Comparison of ENCODE assay signal across 9 cellular contexts in the genomic region with DNA sequence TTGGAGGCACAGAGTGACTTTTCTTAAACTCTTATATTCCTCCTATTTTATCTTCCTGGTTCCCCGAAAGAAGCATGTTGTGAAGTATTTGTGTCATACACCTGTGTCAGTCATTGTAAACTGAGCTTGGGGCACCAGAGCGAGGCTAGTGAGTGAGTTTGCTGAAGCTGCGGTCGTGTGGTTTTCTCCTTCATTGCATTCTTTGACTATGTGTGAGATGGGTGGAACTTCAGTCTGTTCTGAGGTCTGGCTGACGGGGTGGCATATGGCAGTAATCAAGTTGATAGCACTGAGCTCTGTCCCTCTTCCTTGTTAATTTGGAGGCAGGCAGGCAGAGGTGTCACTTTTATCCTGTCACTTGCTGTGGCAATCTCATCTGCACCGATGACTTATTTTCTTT. TPM values are rescaled to one million over a fixed set of nuclear protein-coding genes. Genes with fewer than 3 reads are reported as not detected.
DNase-seq lines count a peak whose midpoint lies in the region; ATAC-seq and TF ChIP-seq lines count a peak whose summit lies in the region.
"Had no signal": no experiment of that assay in that cellular context is flagged by ENCODE, and none has a peak within 500 bp of the region (broad histone marks: within the 10 kb centered on the region; RNA-seq: fewer than 3 reads in every experiment).

No MANE protein-coding gene starts in this region.

- peaks cover 27 to 48% (median 32%) of the 10 kb centered on the region in 3 donors for H3K27me3 Mint-ChIP-seq in naive B cell

- H3K36me3 Mint-ChIP-seq in naive B cell, result peaks cover 0 to 6% of the 10 kb centered on the region in 2 donors

- H3K27me3 ChIP-seq in adrenal gland (no peaks in the 10 kb centered on the region), MG63 (no peaks in the 10 kb centered on the region)
- H3K27me3 ChIP-seq: vagina had no signal

- peak overlapping the region in 1 of 6 donors; percentile 22 for H3K27ac Mint-ChIP-seq in naive B cell

- H3K36me3 ChIP-seq in adrenal gland (replicated peaks in 1 of 2) (no peaks in the 10 kb centered on the region), MG63 (peaks cover 8% of the 10 kb centered on the region)
- H3K36me3 ChIP-seq: vagina had no signal

- peak overlapping the region in 5 of 8 donors; percentile 13 to 65 (median 50) for H3K4me3 Mint-ChIP-seq in naive B cell

- H3K9me3 Mint-ChIP-seq in naive B cell, result no peaks in the 10 kb centered on the region

- peaks cover 52 to 79% (median 68%) of the 10 kb centered on the region in 3 donors for H3K4me1 Mint-ChIP-seq in naive B cell

- H3K4me3 ChIP-seq in adrenal gland (no peak overlapping the region), MG63 (no peak overlapping the region)
- H3K4me3 ChIP-seq: vagina had no signal

- 89 to 93% (median 91%) methylated on average over 6 of the region's 6 CpGs for WGBS in adrenal gland, 4 donors

- peaks cover 12 to 60% of the 10 kb centered on the region in 2 donors for H3K4me1 ChIP-seq in adrenal gland (replicated peaks in 1 of 2)

- intact Hi-C loops in adrenal gland (cut with DNase I), result no loop called here

- no peak for TF ChIP-seq POLR2A in GM18505 (IDR thresholded peaks at IDR 0.05; ENCODE audit: borderline replicate concordance, extremely low read depth, insufficient read depth, insufficient read length)
- no peak for TF ChIP-seq POLR2A in adrenal gland (IDR thresholded peaks at IDR 0.05)

- no peak for TF ChIP-seq CTCF in adrenal gland (IDR thresholded peaks at IDR 0.05)

- no peaks in the 10 kb centered on the region for H3K9me3 ChIP-seq in adrenal gland (replicated peaks in 1 of 3)
- no peaks in the 10 kb centered on the region for H3K9me3 ChIP-seq in MG63
- H3K9me3 ChIP-seq: vagina had no signal

- DNase-seq in naive B cell, result peak; percentile 76
- no peak for DNase-seq in adrenal gland
- DNase-seq in MG63, result no peak
- no peak for DNase-seq in DMS53 treated with DMSO at 0.1 percent for 48 hours (lab: John Stamatoyannopoulos, UW; ENCODE audit: unreplicated experiment)
- DNase-seq in ureter (ENCODE audit: low spot score), result no peak

- ATAC-seq in GM18505 (IDR thresholded peaks at IDR 0.05; ENCODE audit: unreplicated experiment) (peak; percentile 52), GM21515 (IDR thresholded peaks at IDR 0.05; ENCODE audit: unreplicated experiment) (peak; percentile 45), HG03521 (IDR thresholded peaks at IDR 0.05; ENCODE audit: unreplicated experiment) (peak; percentile 41), naive B cell (ENCODE audit: low read depth in 2 of 2) (peak; percentile 64 to 66)

- H3K27ac ChIP-seq in adrenal gland, result no peak overlapping the region
- H3K27ac ChIP-seq: vagina had no signal

RNA-seq across cellular contexts. Expression of a gene that starts 4.2 kb away (rescaled TPM):
- 10 to 100 TPM; 12.1 to 18.2 (median 14.7) TPM for polyA plus RNA-seq in naive B cell (ENCODE audit: low read depth in 6 of 6)
- total RNA-seq in adrenal gland, result 10 to 100 TPM; 37.6 to 74.6 (median 46.6) TPM
- 10 to 100 TPM; 25.3 to 37.7 (median 25.4) TPM for polyA plus RNA-seq in adrenal gland
- 33.0 and 37.6 TPM in 2 replicates for total RNA-seq in MG63 (2014; rRNA removed; shearing (Covaris generic); ENCODE audit: low replicate concordance)
- 46.9 TPM for total RNA-seq in ureter

RNA-seq across cellular contexts. Expression of a gene that starts 4.9 kb away (rescaled TPM):
- 10 to 100 TPM in 2 of 6 donors, 1 to 10 TPM in 4; 6.2 to 13.2 (median 8.6) TPM for polyA plus RNA-seq in naive B cell (ENCODE audit: low read depth in 6 of 6)
- 10 to 100 TPM in 7 of 8 donors, 1 to 10 TPM in 1; 9.5 to 25.6 (median 17.2) TPM for total RNA-seq in adrenal gland
- polyA plus RNA-seq in adrenal gland, result 10 to 100 TPM in 1 of 3 donors, 1 to 10 TPM in 2; 6.0 to 10.4 (median 8.5) TPM
- total RNA-seq in MG63 (2014; rRNA removed; shearing (Covaris generic); ENCODE audit: low replicate concordance), result 34.4 and 43.9 TPM in 2 replicates
- total RNA-seq in ureter, result 20.4 TPM

RNA-seq across cellular contexts. Expression of a gene that starts 24.5 kb away (rescaled TPM):
- polyA plus RNA-seq in naive B cell (ENCODE audit: low read depth in 6 of 6), result 100 to 1,000 TPM in 1 of 6 donors, 10 to 100 TPM in 5; 60.5 to 109 (median 71.1) TPM
- 10 to 100 TPM; 32.8 to 80.8 (median 47.1) TPM for total RNA-seq in adrenal gland
- polyA plus RNA-seq in adrenal gland, result 10 to 100 TPM; 59.4 to 74.0 (median 60.7) TPM
- total RNA-seq in MG63 (2014; rRNA removed; shearing (Covaris generic); ENCODE audit: low replicate concordance), result 32.7 and 43.3 TPM in 2 replicates
- 52.1 TPM for total RNA-seq in ureter

RNA-seq across cellular contexts. Expression of a gene that starts 24.7 kb away (rescaled TPM):
- polyA plus RNA-seq in naive B cell (ENCODE audit: low read depth in 6 of 6), result 10 to 100 TPM; 13.0 to 17.1 (median 14.1) TPM
- 10 to 100 TPM; 24.7 to 45.0 (median 37.4) TPM for total RNA-seq in adrenal gland
- 10 to 100 TPM; 22.4 to 27.1 (median 23.3) TPM for polyA plus RNA-seq in adrenal gland
- 12.3 and 14.9 TPM in 2 replicates for total RNA-seq in MG63 (2014; rRNA removed; shearing (Covaris generic); ENCODE audit: low replicate concordance)
- 31.1 TPM for total RNA-seq in ureter

RNA-seq across cellular contexts. Expression of a gene that starts 47.6 kb away (rescaled TPM):
- not detected for polyA plus RNA-seq in naive B cell (ENCODE audit: low read depth in 6 of 6)
- total RNA-seq in adrenal gland, result under 1 TPM in 3 of 8 donors, not detected in 5; 0.14 to 0.64 (median 0.25) TPM
- polyA plus RNA-seq in adrenal gland, result 1 to 10 TPM in 1 of 3 donors, under 1 TPM in 2; 0.51 to 1.4 (median 0.61) TPM
- not detected in 2 replicates for total RNA-seq in MG63 (2014; rRNA removed; shearing (Covaris generic); ENCODE audit: low replicate concordance)
- not detected for total RNA-seq in ureter
